Comparison of ENCODE assay signal across 23 cellular contexts in genomic region chr10:15222511-15222910, GRCh38.
DNase-seq lines count a peak whose midpoint lies in the region; ATAC-seq and TF ChIP-seq lines count a peak whose summit lies in the region.
"Had no signal": no experiment of that assay in that cellular context is flagged by ENCODE, and none has a peak within 500 bp of the region (broad histone marks: within the 10 kb centered on the region; RNA-seq: fewer than 3 reads in every experiment).

No MANE protein-coding gene starts in this region.

- H3K4me3 Mint-ChIP-seq in stimulated activated memory B cell treated with anti-CD40 and anti-IgM and Interleukin-4, amounts not matched to agents 10 μg/mL and 1 μg/mL and 100 μg/mL, for 72 hours, result no peak overlapping the region
- H3K4me3 Mint-ChIP-seq: activated naive CD8-positive, alpha-beta T cell treated with anti-CD3 and anti-CD28 coated beads, Interleukin-2, amount 50 U/mL, for 24 hours; stimulated activated naive B cell treated with anti-CD40 and anti-IgM and Interleukin-4, amounts not matched to agents 10 μg/mL and 1 μg/mL and 100 μg/mL, for 72 hours had no signal

- no peak overlapping the region for H3K4me3 ChIP-seq in cardiac fibroblast (replicated peaks in 1 of 2; ENCODE audit: low read depth in 2 of 2, low read length in 2 of 2)
- H3K4me3 ChIP-seq: thyroid gland had no signal

- H3K27me3 Mint-ChIP-seq in stimulated activated memory B cell treated with anti-CD40 and anti-IgM and Interleukin-4, amounts not matched to agents 10 μg/mL and 1 μg/mL and 100 μg/mL, for 72 hours, result no peaks in the 10 kb centered on the region
- H3K27me3 Mint-ChIP-seq: activated naive CD8-positive, alpha-beta T cell treated with anti-CD3 and anti-CD28 coated beads, Interleukin-2, amount 50 U/mL, for 24 hours had no signal

- ATAC-seq in stimulated activated memory B cell treated with anti-CD40 and anti-IgM and Interleukin-4, amounts not matched to agents 10 μg/mL and 1 μg/mL and 100 μg/mL, for 72 hours, result no peak
- ATAC-seq in HG03095 (IDR thresholded peaks at IDR 0.05; ENCODE audit: unreplicated experiment), result no peak
- ATAC-seq: activated naive CD8-positive, alpha-beta T cell treated with anti-CD3 and anti-CD28 coated beads, Interleukin-2, amount 50 U/mL, for 24 hours; stimulated activated naive B cell treated with anti-CD40 and anti-IgM and Interleukin-4, amounts not matched to agents 10 μg/mL and 1 μg/mL and 100 μg/mL, for 72 hours had no signal

- no peak for TF ChIP-seq CTCF in cardiac fibroblast (IDR thresholded peaks at IDR 0.05; ENCODE audit: low read depth, low read length)

- no peaks in the 10 kb centered on the region for H3K27me3 ChIP-seq in layer of hippocampus (ENCODE audit: control insufficient read depth, insufficient read depth, low read length)
- H3K27me3 ChIP-seq: BE2C, thyroid gland had no signal

- H3K27ac ChIP-seq in layer of hippocampus (ENCODE audit: low read depth, low read length), result peak overlapping the region; percentile 16
- H3K27ac ChIP-seq: RWPE1, thyroid gland, VCaP had no signal

- H3K36me3 Mint-ChIP-seq in stimulated activated memory B cell treated with anti-CD40 and anti-IgM and Interleukin-4, amounts not matched to agents 10 μg/mL and 1 μg/mL and 100 μg/mL, for 72 hours, result no peaks in the 10 kb centered on the region

- peaks cover 9% of the 10 kb centered on the region for H3K9me3 Mint-ChIP-seq in stimulated activated memory B cell treated with anti-CD40 and anti-IgM and Interleukin-4, amounts not matched to agents 10 μg/mL and 1 μg/mL and 100 μg/mL, for 72 hours

- H3K4me1 Mint-ChIP-seq in stimulated activated memory B cell treated with anti-CD40 and anti-IgM and Interleukin-4, amounts not matched to agents 10 μg/mL and 1 μg/mL and 100 μg/mL, for 72 hours, result no peaks in the 10 kb centered on the region
- H3K4me1 Mint-ChIP-seq: stimulated activated naive B cell treated with anti-CD40 and anti-IgM and Interleukin-4, amounts not matched to agents 10 μg/mL and 1 μg/mL and 100 μg/mL, for 72 hours had no signal

- DNase-seq in NCI-H748 (lab: John Stamatoyannopoulos, UW; ENCODE audit: unreplicated experiment) (peak; percentile 22), NCI-H748 treated with DMSO at 0.1 percent for 48 hours (lab: John Stamatoyannopoulos, UW) (no peak), cardiac fibroblast (ENCODE audit: low read depth in 2 of 2) (peak; percentile 6 to 39), NCI-H1105 treated with DMSO at 0.1 percent for 48 hours (lab: John Stamatoyannopoulos, UW) (no peak)
- DNase-seq in activated CD4-positive, CD25-positive, alpha-beta regulatory T cell (lab: John Stamatoyannopoulos, UW), result no peak
- DNase-seq: activated CD8-positive, alpha-beta memory T cell treated with anti-CD3 and anti-CD28 coated beads, Interleukin-2, amount 50 U/mL, for 48 hours; activated naive CD8-positive, alpha-beta T cell treated with anti-CD3 and anti-CD28 coated beads, Interleukin-2, amount 50 U/mL, for 24 hours; BE2C; DND-41; islet precursor cell; NCI-H2029; NCI-H510A treated with DMSO at 0.1 percent for 48 hours; SK-N-SH; small intestine; stimulated activated CD4-positive, alpha-beta T cell treated with anti-CD3 and anti-CD28 coated beads, Interleukin-2, amount 100 ng/mL, for 24 hours; stimulated activated naive B cell treated with anti-CD40 and anti-IgM and Interleukin-4, amounts not matched to agents 10 μg/mL and 1 μg/mL and 100 μg/mL, for 72 hours; T-helper 2 cell; thyroid gland had no signal

- no peak overlapping the region for H3K27ac Mint-ChIP-seq in stimulated activated memory B cell treated with anti-CD40 and anti-IgM and Interleukin-4, amounts not matched to agents 10 μg/mL and 1 μg/mL and 100 μg/mL, for 72 hours
- H3K27ac Mint-ChIP-seq: activated naive CD8-positive, alpha-beta T cell treated with anti-CD3 and anti-CD28 coated beads, Interleukin-2, amount 50 U/mL, for 24 hours; stimulated activated naive B cell treated with anti-CD40 and anti-IgM and Interleukin-4, amounts not matched to agents 10 μg/mL and 1 μg/mL and 100 μg/mL, for 72 hours had no signal

Comparison
In these comparisons a context has a peak if more than half of its experiments do, and no peak if none do; other contexts are left out.
1. DNase-seq: peak in NCI-H748 (single experiment) and cardiac fibroblast (2 of 2); none in NCI-H748 treated with DMSO at 0.1 percent for 48 hours (single experiment), NCI-H1105 treated with DMSO at 0.1 percent for 48 hours (single experiment) and activated CD4-positive, CD25-positive, alpha-beta regulatory T cell (0 of 4).